19 cellular contexts compared by ENCODE assay signal in genomic region chr16:342455-343213, GRCh38. TPM values are rescaled to one million over a fixed set of nuclear protein-coding genes. Genes with fewer than 3 reads are reported as not detected.
DNase-seq lines count a peak whose midpoint lies in the region; FAIRE-seq and TF ChIP-seq lines count a peak whose summit lies in the region.
"Had no signal": no experiment of that assay in that cellular context is flagged by ENCODE, and none has a peak within 500 bp of the region (broad histone marks: within the 10 kb centered on the region; RNA-seq: fewer than 3 reads in every experiment).

No MANE protein-coding gene starts in this region.

- H3K4me1 Mint-ChIP-seq in activated T-cell treated with anti-CD3 and anti-CD28 coated beads, Interleukin-2, amount 50 U/mL, for 24 hours (ENCODE audit: low read depth): peaks cover 79% of the 10 kb centered on the region
- peaks cover 65% of the 10 kb centered on the region for H3K4me1 Mint-ChIP-seq in dendritic cell treated with granulocyte-macrophage colony-stimulating factor and Interleukin-4, amounts not matched to agents 40 ng/mL and 50 ng/mL, for 4 days (ENCODE audit: low read depth)
- peaks cover 80% of the 10 kb centered on the region for H3K4me1 Mint-ChIP-seq in stimulated activated naive CD8-positive, alpha-beta T cell treated with anti-CD3 and anti-CD28 coated beads, Interleukin-15, Interleukin-2, amounts not matched to agents 100 ng/mL and 50 ng/mL, for 24 hours (ENCODE audit: low read depth)

- POLR2A ChIA-PET in HEK293T (lab: Yijun Ruan, JAX): no interaction called here

- no peaks in the 10 kb centered on the region for H3K27me3 Mint-ChIP-seq in activated T-cell treated with anti-CD3 and anti-CD28 coated beads, Interleukin-2, amount 50 U/mL, for 24 hours
- no peaks in the 10 kb centered on the region for H3K27me3 Mint-ChIP-seq in dendritic cell treated with granulocyte-macrophage colony-stimulating factor and Interleukin-4, amounts not matched to agents 40 ng/mL and 50 ng/mL, for 4 days
- no peaks in the 10 kb centered on the region for H3K27me3 Mint-ChIP-seq in stimulated activated naive CD8-positive, alpha-beta T cell treated with anti-CD3 and anti-CD28 coated beads, Interleukin-15, Interleukin-2, amounts not matched to agents 100 ng/mL and 50 ng/mL, for 24 hours

- peaks cover 61% of the 10 kb centered on the region for H3K36me3 Mint-ChIP-seq in activated T-cell treated with anti-CD3 and anti-CD28 coated beads, Interleukin-2, amount 50 U/mL, for 24 hours (ENCODE audit: low read depth)
- peaks cover 65% of the 10 kb centered on the region for H3K36me3 Mint-ChIP-seq in dendritic cell treated with granulocyte-macrophage colony-stimulating factor and Interleukin-4, amounts not matched to agents 40 ng/mL and 50 ng/mL, for 4 days (ENCODE audit: low read depth)
- peaks cover 43% of the 10 kb centered on the region for H3K36me3 Mint-ChIP-seq in stimulated activated naive CD8-positive, alpha-beta T cell treated with anti-CD3 and anti-CD28 coated beads, Interleukin-15, Interleukin-2, amounts not matched to agents 100 ng/mL and 50 ng/mL, for 24 hours (ENCODE audit: low read depth)

- H3K27ac Mint-ChIP-seq in activated T-cell treated with anti-CD3 and anti-CD28 coated beads, Interleukin-2, amount 50 U/mL, for 24 hours: peak overlapping the region; percentile 45
- H3K27ac Mint-ChIP-seq in dendritic cell treated with granulocyte-macrophage colony-stimulating factor and Interleukin-4, amounts not matched to agents 40 ng/mL and 50 ng/mL, for 4 days: peak overlapping the region; percentile 54
- H3K27ac Mint-ChIP-seq in stimulated activated naive CD8-positive, alpha-beta T cell treated with anti-CD3 and anti-CD28 coated beads, Interleukin-15, Interleukin-2, amounts not matched to agents 100 ng/mL and 50 ng/mL, for 24 hours: no peak overlapping the region

- H3K4me3 Mint-ChIP-seq in activated T-cell treated with anti-CD3 and anti-CD28 coated beads, Interleukin-2, amount 50 U/mL, for 24 hours: no peak overlapping the region
- H3K4me3 Mint-ChIP-seq in dendritic cell treated with granulocyte-macrophage colony-stimulating factor and Interleukin-4, amounts not matched to agents 40 ng/mL and 50 ng/mL, for 4 days: no peak overlapping the region
- peak overlapping the region; percentile 31 for H3K4me3 Mint-ChIP-seq in stimulated activated naive CD8-positive, alpha-beta T cell treated with anti-CD3 and anti-CD28 coated beads, Interleukin-15, Interleukin-2, amounts not matched to agents 100 ng/mL and 50 ng/mL, for 24 hours

- H3K9me3 Mint-ChIP-seq in activated T-cell treated with anti-CD3 and anti-CD28 coated beads, Interleukin-2, amount 50 U/mL, for 24 hours: no peaks in the 10 kb centered on the region
- H3K9me3 Mint-ChIP-seq in dendritic cell treated with granulocyte-macrophage colony-stimulating factor and Interleukin-4, amounts not matched to agents 40 ng/mL and 50 ng/mL, for 4 days: no peaks in the 10 kb centered on the region
- no peaks in the 10 kb centered on the region for H3K9me3 Mint-ChIP-seq in stimulated activated naive CD8-positive, alpha-beta T cell treated with anti-CD3 and anti-CD28 coated beads, Interleukin-15, Interleukin-2, amounts not matched to agents 100 ng/mL and 50 ng/mL, for 24 hours

- DNase-seq in activated T-cell treated with anti-CD3 and anti-CD28 coated beads, Interleukin-2, amount 50 U/mL, for 24 hours: no peak
- no peak for DNase-seq in activated T-cell treated with anti-CD3 and anti-CD28 coated beads, Interleukin-2, amount 50 U/mL, for 1 hour
- DNase-seq in MV-4-11 (lab: John Stamatoyannopoulos, UW) (peak; percentile 50), GM12891 (ENCODE audit: insufficient read length, low spot score) (no peak), HEK293T (ENCODE audit: extremely low spot score) (no peak), UCSD-AML1 (lab: John Stamatoyannopoulos, UW; ENCODE audit: unreplicated experiment) (no peak)
- DNase-seq: ACHN; activated CD4-positive, CD25-positive, alpha-beta regulatory T cell; activated gamma-delta T cell treated with Interleukin-2 at 50 U/mL for 16 hours; DMS53; GM23248; kidney; MM.1S; NCI-H1930; RPMI8226; tibial artery had no signal

- no peak for FAIRE-seq in GM12891 (lab: Jason Lieb, UNC)
- FAIRE-seq: astrocyte, kidney had no signal

- intact Hi-C loops in dendritic cell treated with granulocyte-macrophage colony-stimulating factor and Interleukin-4, amounts not matched to agents 40 ng/mL and 50 ng/mL, for 4 days (cut with micrococcal nuclease): no loop called here

- no peak for TF ChIP-seq POLR2A in GM12891 (IDR thresholded peaks at IDR 0.05; ENCODE audit: low read depth, low read length)

- CTCF ChIA-PET in HEK293T (lab: Yijun Ruan, JAX): no interaction called here

TF ChIP-seq in GM12891, 5 proteins besides CTCF, POLR2A, EP300 and RAD21:
- TF ChIP-seq TAF1 (IDR thresholded peaks at IDR 0.05; ENCODE audit: low read depth, low read length): no peak
- no peak for TF ChIP-seq SPI1 (IDR thresholded peaks at IDR 0.05; ENCODE audit: low read depth, low read length)
- TF ChIP-seq PAX5 (IDR thresholded peaks at IDR 0.05; ENCODE audit: insufficient read depth, low read length, severe bottlenecking): no peak
- TF ChIP-seq POLR2AphosphoS5 (IDR thresholded peaks at IDR 0.05; ENCODE audit: low read depth, low read length): no peak
- TF ChIP-seq POU2F2 (IDR thresholded peaks at IDR 0.05; ENCODE audit: low read depth, low read length): no peak

TF ChIP-seq in HEK293T, 16 proteins besides CTCF, POLR2A, EP300 and RAD21:
- no peak for TF ChIP-seq SP1 (IDR thresholded peaks at IDR 0.05)

RNA-seq across cellular contexts. Expression of gene AXIN1, which starts 9.9 kb away (rescaled TPM):
- polyA plus RNA-seq in GM12891 (2012; ENCODE audit: low read depth, missing spikeins): 13.5 TPM

RNA-seq across cellular contexts. Expression of gene MRPL28, which starts 27.7 kb away (rescaled TPM):
- polyA plus RNA-seq in GM12891 (2012; ENCODE audit: low read depth, missing spikeins): 62.7 TPM

RNA-seq across cellular contexts. Expression of gene PGAP6, which starts 39.1 kb away (rescaled TPM):
- 19.7 TPM for polyA plus RNA-seq in GM12891 (2012; ENCODE audit: low read depth, missing spikeins)

RNA-seq across cellular contexts. Expression of gene NME4, which starts 54.4 kb away (rescaled TPM):
- polyA plus RNA-seq in GM12891 (2012; ENCODE audit: low read depth, missing spikeins): 97.2 TPM

RNA-seq across cellular contexts. Expression of gene DECR2, which starts 59.1 kb away (rescaled TPM):
- polyA plus RNA-seq in GM12891 (2012; ENCODE audit: low read depth, missing spikeins): 8.3 TPM
